In genomic region chr10:48251525-48252353, GRCh38 we compare ENCODE assay signal across 13 cellular contexts. TPM values are rescaled to one million over a fixed set of nuclear protein-coding genes. Genes with fewer than 3 reads are reported as not detected.
DNase-seq lines count a peak whose midpoint lies in the region; ATAC-seq and TF ChIP-seq lines count a peak whose summit lies in the region.
"Had no signal": no experiment of that assay in that cellular context is flagged by ENCODE, and none has a peak within 500 bp of the region (broad histone marks: within the 10 kb centered on the region; RNA-seq: fewer than 3 reads in every experiment).

No MANE protein-coding gene starts in this region.

- TF ChIP-seq CTCF in esophagus muscularis mucosa (IDR thresholded peaks at IDR 0.05), result no peak
- no peak for TF ChIP-seq CTCF in sigmoid colon (IDR thresholded peaks at IDR 0.05)

- H3K9me3 ChIP-seq in esophagus muscularis mucosa (no peaks in the 10 kb centered on the region), sigmoid colon (no peaks in the 10 kb centered on the region)
- H3K9me3 ChIP-seq: A549, Peyer's patch had no signal

- H3K27me3 ChIP-seq in esophagus muscularis mucosa (no peaks in the 10 kb centered on the region), sigmoid colon (no peaks in the 10 kb centered on the region)
- H3K27me3 ChIP-seq: Peyer's patch had no signal

- H3K4me3 ChIP-seq in esophagus muscularis mucosa (no peak overlapping the region), sigmoid colon (no peak overlapping the region)
- H3K4me3 ChIP-seq: A549, Peyer's patch had no signal

- no peak for ATAC-seq in HG02884 (IDR thresholded peaks at IDR 0.05; ENCODE audit: unreplicated experiment)
- ATAC-seq: A549 had no signal

- DNase-seq in NCI-H2107 treated with DMSO at 0.1 percent for 48 hours (lab: John Stamatoyannopoulos, UW; ENCODE audit: unreplicated experiment), result peak; percentile 46
- no peak for DNase-seq in NCI-H2107 (lab: John Stamatoyannopoulos, UW)
- peak; percentile 51 for DNase-seq in NCI-H345 treated with DMSO at 0.1 percent for 48 hours (lab: John Stamatoyannopoulos, UW; ENCODE audit: unreplicated experiment)
- DNase-seq in esophagus muscularis mucosa (ENCODE audit: extremely low spot score), result peak; percentile 91
- peak; percentile 56 for DNase-seq in sigmoid colon
- DNase-seq in activated effector memory CD4-positive, alpha-beta T cell treated with anti-CD3 and anti-CD28 coated beads, Interleukin-2, amount 50 U/mL, for 16 hours, result no peak
- DNase-seq in MV-4-11 (lab: John Stamatoyannopoulos, UW), result no peak
- DNase-seq: activated CD4-positive, alpha-beta T cell treated with anti-CD3 and anti-CD28 coated beads, Interleukin-2, amount 50 U/mL, for 48 hours; KG1; Peyer's patch had no signal

- intact Hi-C loops in esophagus muscularis mucosa (cut with DNase I) (no loop called here), sigmoid colon (cut with DNase I) (no loop called here)

- TF ChIP-seq EP300 in esophagus muscularis mucosa (IDR thresholded peaks at IDR 0.05) (no peak), sigmoid colon (IDR thresholded peaks at IDR 0.05) (no peak)

- H3K36me3 ChIP-seq in esophagus muscularis mucosa, result no peaks in the 10 kb centered on the region
- no peaks in the 10 kb centered on the region for H3K36me3 ChIP-seq in sigmoid colon
- H3K36me3 ChIP-seq: Peyer's patch had no signal

- 67% methylated on average over 13 of the region's 13 CpGs for WGBS in esophagus muscularis mucosa
- 23 to 52% methylated on average over 13 of the region's 13 CpGs for WGBS in sigmoid colon, 2 donors

- TF ChIP-seq POLR2A in esophagus muscularis mucosa (IDR thresholded peaks at IDR 0.05; ENCODE audit: low read depth) (no peak), sigmoid colon (IDR thresholded peaks at IDR 0.05) (no peak)

- H3K27ac ChIP-seq in esophagus muscularis mucosa (replicated peaks in 1 of 4) (no peak overlapping the region), sigmoid colon (no peak overlapping the region)
- H3K27ac ChIP-seq: A549, Peyer's patch had no signal

- peaks cover 0 to 6% (median 0%) of the 10 kb centered on the region in 4 donors for H3K4me1 ChIP-seq in esophagus muscularis mucosa
- H3K4me1 ChIP-seq in sigmoid colon, result no peaks in the 10 kb centered on the region
- H3K4me1 ChIP-seq: A549 had no signal

RNA-seq across cellular contexts. Expression of gene FRMPD2, which starts 22.8 kb away (rescaled TPM):
- total RNA-seq in esophagus muscularis mucosa, result not detected
- not detected for total RNA-seq in sigmoid colon
- polyA plus RNA-seq in sigmoid colon, result under 1 TPM in 1 of 3 donors, not detected in 2; 0.09 TPM
- total RNA-seq: Peyer's patch had no signal
- polyA plus RNA-seq: liver had no signal

RNA-seq across cellular contexts. Expression of gene MAPK8, which starts 54.7 kb away (rescaled TPM):
- 10 to 100 TPM; 26.8 to 50.0 (median 33.1) TPM for total RNA-seq in esophagus muscularis mucosa
- 10 to 100 TPM; 46.7 to 74.5 (median 60.6) TPM for total RNA-seq in sigmoid colon
- 10 to 100 TPM; 17.4 to 31.9 (median 26.4) TPM for polyA plus RNA-seq in sigmoid colon

Comparison
In these comparisons a context has a peak if more than half of its experiments do, and no peak if none do; other contexts are left out.
1. DNase-seq: peak in NCI-H2107 treated with DMSO at 0.1 percent for 48 hours (single experiment), NCI-H345 treated with DMSO at 0.1 percent for 48 hours (single experiment), esophagus muscularis mucosa (single experiment) and sigmoid colon (single experiment); none in NCI-H2107 (single experiment), activated effector memory CD4-positive, alpha-beta T cell treated with anti-CD3 and anti-CD28 coated beads, Interleukin-2, amount 50 U/mL, for 16 hours (single experiment) and MV-4-11 (single experiment).